ENCODE assay signal across 14 cellular contexts in the genomic region with DNA sequence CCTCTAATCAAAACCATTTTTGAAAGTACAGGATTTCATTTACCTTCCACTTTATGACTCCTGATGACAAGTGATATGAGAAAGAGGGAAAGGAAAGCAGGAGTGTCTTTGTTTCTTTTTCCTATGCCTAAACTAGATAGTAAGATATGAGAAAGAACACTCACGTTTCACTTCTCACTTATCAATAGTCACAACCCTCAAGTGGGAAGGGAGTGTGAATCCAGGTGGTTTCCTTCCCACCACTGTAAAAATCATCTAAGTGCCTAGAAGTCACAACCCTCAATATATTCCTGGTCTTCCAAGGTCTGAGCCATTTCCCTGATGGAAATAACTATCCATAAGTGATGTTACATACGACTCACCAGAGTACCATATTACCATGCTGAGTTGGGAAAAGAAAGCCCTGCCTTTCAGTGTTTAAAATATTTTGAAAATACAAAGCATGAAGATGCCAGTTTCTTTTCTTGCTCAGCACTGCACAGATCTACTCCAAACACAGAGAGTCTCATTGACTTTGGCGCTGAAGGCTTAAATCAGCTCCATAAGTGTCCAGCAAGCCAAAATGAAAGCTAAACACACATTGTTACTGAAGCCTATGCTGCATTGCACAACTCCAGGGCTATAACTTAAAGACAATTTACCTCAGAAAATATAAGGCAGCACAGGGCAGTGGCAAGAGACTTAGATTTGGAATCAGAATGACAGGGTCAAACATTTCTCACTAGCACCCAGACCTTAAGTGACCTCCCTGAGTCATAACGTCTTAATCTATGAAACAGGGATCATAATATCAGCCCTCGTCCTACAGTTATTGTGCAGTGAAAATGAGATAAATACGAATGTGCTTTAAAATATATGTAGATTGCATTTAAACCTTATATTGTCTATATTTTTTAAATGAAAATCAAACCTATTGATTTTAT.
DNase-seq lines count a peak whose midpoint lies in the region; ATAC-seq, FAIRE-seq and TF ChIP-seq lines count a peak whose summit lies in the region.
"Had no signal": no experiment of that assay in that cellular context is flagged by ENCODE, and none has a peak within 500 bp of the region (broad histone marks: within the 10 kb centered on the region; RNA-seq: fewer than 3 reads in every experiment).

No MANE protein-coding gene starts in this region.

- H2AFZ ChIP-seq in OCI-LY3 (ENCODE audit: low read depth, low read length) (no peak overlapping the region), H1 (ENCODE audit: low read length) (no peak overlapping the region)
- H2AFZ ChIP-seq: hepatocyte had no signal

- H3K79me1 ChIP-seq in H1 (ENCODE audit: low read depth, low read length), result no peaks in the 10 kb centered on the region

- no peak overlapping the region for H2AK5ac ChIP-seq in H1 (ENCODE audit: low read depth, low read length)

- peak overlapping the region; percentile 22 for H3K4me2 ChIP-seq in OCI-LY3 (ENCODE audit: low read length)
- H3K4me2 ChIP-seq in H1 (ENCODE audit: insufficient read depth in 1 of 2, low read depth in 2 of 2, low read length in 2 of 2), result no peak overlapping the region
- H3K4me2 ChIP-seq: hepatocyte had no signal

- no peak overlapping the region for H3K4ac ChIP-seq in H1 (replicated peaks; ENCODE audit: insufficient read length, low read depth, low read length)

- H3K4me1 ChIP-seq in HUES64 (ENCODE audit: insufficient read depth, low read length) (peaks cover 13% of the 10 kb centered on the region), OCI-LY3 (ENCODE audit: low read length) (peaks cover 11% of the 10 kb centered on the region), H1 (replicated peaks in 1 of 4; ENCODE audit: control insufficient read depth in 3 of 4, insufficient read depth in 4 of 4, low read length in 3 of 4) (peaks cover 0 to 3% (median 0%) of the 10 kb centered on the region in 4 experiments; a peak in 1 of 7 replicates), pancreas (peaks cover 0 to 3% (median 0%) of the 10 kb centered on the region in 3 donors), testis (no peaks in the 10 kb centered on the region)

- H4K91ac ChIP-seq in H1 (replicated peaks; ENCODE audit: insufficient read length, low read length), result no peak overlapping the region

- H2BK120ac ChIP-seq in H1 (replicated peaks; ENCODE audit: low read depth, low read length), result no peak overlapping the region

- H4K20me1 ChIP-seq in OCI-LY3 (ENCODE audit: insufficient read depth, low read length) (no peaks in the 10 kb centered on the region), H1 (replicated peaks in 1 of 2; ENCODE audit: control insufficient read depth in 1 of 2, insufficient read depth in 2 of 2, low read length in 2 of 2) (peaks cover 0 to 5% of the 10 kb centered on the region in 2 experiments)

- H2BK5ac ChIP-seq in H1 (ENCODE audit: low read depth, low read length), result no peak overlapping the region

- no peak for TF ChIP-seq RAD21 in H1 (IDR thresholded peaks at IDR 0.05 in 1 of 2, conservative IDR thresholded peaks at IDR 0.05 in 1 of 2; ENCODE audit: low read depth in 2 of 2, low read length in 2 of 2)

- no peak for TF ChIP-seq EP300 in H1 (IDR thresholded peaks at IDR 0.05; ENCODE audit: borderline replicate concordance in 1 of 2, low read depth in 2 of 2, low read length in 2 of 2)

- no peak overlapping the region for H3K56ac ChIP-seq in H1 (replicated peaks; ENCODE audit: insufficient read length, low read depth, low read length)

- H3K27me3 ChIP-seq in HUES64 (ENCODE audit: insufficient read depth, low read length), result no peaks in the 10 kb centered on the region
- no peaks in the 10 kb centered on the region for H3K27me3 ChIP-seq in OCI-LY3 (ENCODE audit: low read depth, low read length)
- no peaks in the 10 kb centered on the region for H3K27me3 ChIP-seq in H1 (replicated peaks in 1 of 4; ENCODE audit: control insufficient read depth in 3 of 4, extremely low read depth in 1 of 4, insufficient read depth in 3 of 4, low read length in 3 of 4)
- H3K27me3 ChIP-seq in pancreas, result no peaks in the 10 kb centered on the region
- no peaks in the 10 kb centered on the region for H3K27me3 ChIP-seq in testis
- H3K27me3 ChIP-seq: hepatocyte had no signal

- POLR2A ChIA-PET in H1 (lab: Charles Lee; ENCODE audit: partially characterized antibody), result interaction anchor here (2.6 to 3.7 kb wide), 2 partner anchors 38 to 45 kb away, joined by 6 to 12 read pairs; no protein-coding TSS in a partner anchor

- H3K9ac ChIP-seq in HUES64 (ENCODE audit: low read depth, low read length) (no peak overlapping the region), OCI-LY3 (ENCODE audit: low read length) (no peak overlapping the region), H1 (replicated peaks in 1 of 4; ENCODE audit: extremely low read depth in 1 of 4, low read depth in 3 of 4, low read length in 3 of 4) (no peak overlapping the region)

- WGBS in HUES64, result 98% methylated on average over 4 of the region's 6 CpGs
- 92% methylated on average over 6 of the region's 6 CpGs; no CpG with 5 or more reads in 1 of the 2 experiments for WGBS in H1 (ENCODE audit: extremely low coverage in 1 of 2, insufficient coverage in 1 of 2, insufficient read length in 1 of 2, insufficient replicate concordance in 2 of 2, low coverage in 1 of 2, low lambda C conversion rate in 2 of 2, missing lambda C conversion rate in 1 of 2), 2 experiments
- WGBS in pancreas, 2 donors, result 36 to 40% methylated on average over 6 of the region's 6 CpGs
- 76 to 79% methylated on average over 6 of the region's 6 CpGs for WGBS in testis, 2 donors

- H4K5ac ChIP-seq in H1 (ENCODE audit: insufficient read length, low read depth, low read length), result no peak overlapping the region

- DNase-seq in H1 (ENCODE audit: low read depth in 1 of 2, low spot score in 2 of 2), result no peak
- no peak for DNase-seq in pancreas
- no peak for DNase-seq in NCI-H1092 treated with DMSO at 0.1 percent for 48 hours (lab: John Stamatoyannopoulos, UW)
- DNase-seq in testis, result no peak
- DNase-seq: activated CD4-positive, alpha-beta T cell treated with anti-CD3 and anti-CD28 coated beads for 36 hours; NCI-H1694 treated with DMSO at 0.1 percent for 48 hours; NCI-H446; nucleus accumbens; RPMI8226 had no signal

- H3K36me3 ChIP-seq in HUES64 (ENCODE audit: insufficient read depth, low read length), result no peaks in the 10 kb centered on the region
- no peaks in the 10 kb centered on the region for H3K36me3 ChIP-seq in OCI-LY3 (replicated peaks; ENCODE audit: low read depth, low read length)
- no peaks in the 10 kb centered on the region for H3K36me3 ChIP-seq in H1 (ENCODE audit: control insufficient read depth in 2 of 4, insufficient read depth in 4 of 4, low read length in 3 of 4)
- no peaks in the 10 kb centered on the region for H3K36me3 ChIP-seq in pancreas
- H3K36me3 ChIP-seq in testis (ENCODE audit: low read depth, missing control alignments), result no peaks in the 10 kb centered on the region

- no peak for TF ChIP-seq POLR2A in H1 (IDR thresholded peaks at IDR 0.05; ENCODE audit: control extremely low read depth in 1 of 2, low read depth in 2 of 2, low read length in 2 of 2)
- no peak for TF ChIP-seq POLR2A in testis (IDR thresholded peaks at IDR 0.05)

- no peak overlapping the region for H3K23ac ChIP-seq in H1 (ENCODE audit: insufficient read length)

- H3K4me3 ChIP-seq in HUES64 (ENCODE audit: low read length), result no peak overlapping the region
- H3K4me3 ChIP-seq in OCI-LY3 (ENCODE audit: low read length), result no peak overlapping the region
- no peak overlapping the region for H3K4me3 ChIP-seq in H1 (ENCODE audit: extremely low read depth in 1 of 4, insufficient read depth in 2 of 4, low read depth in 3 of 4, low read length in 4 of 4)
- H3K4me3 ChIP-seq in pancreas, result peak overlapping the region in 1 of 4 donors; percentile 3
- H3K4me3 ChIP-seq in testis, result no peak overlapping the region
- H3K4me3 ChIP-seq: hepatocyte had no signal

- no peak overlapping the region for H3K18ac ChIP-seq in H1 (ENCODE audit: extremely low read depth, low read length)

- CTCF ChIA-PET in H1 (lab: Charles Lee; ENCODE audit: partially characterized antibody), result interaction anchor here (0.6 kb wide), 1 partner anchor 498 kb away, joined by 4 read pairs; no protein-coding TSS in a partner anchor

- ATAC-seq in pancreas, result peak; percentile 71 to 89 (median 83)
- ATAC-seq in HG03460 (IDR thresholded peaks at IDR 0.05; ENCODE audit: unreplicated experiment), result no peak
- ATAC-seq: activated CD4-positive, alpha-beta T cell treated with anti-CD3 and anti-CD28 coated beads for 36 hours had no signal

- H3K14ac ChIP-seq in H1 (ENCODE audit: insufficient read length), result no peak overlapping the region

- TF ChIP-seq CTCF in OCI-LY3 (IDR thresholded peaks at IDR 0.05; ENCODE audit: low read depth, low read length) (no peak), H1 (IDR thresholded peaks at IDR 0.05; ENCODE audit: control extremely low read depth in 1 of 3, insufficient read depth in 1 of 3, low read depth in 1 of 3, low read length in 3 of 3) (no peak), pancreas (IDR thresholded peaks at IDR 0.05) (no peak), testis (IDR thresholded peaks at IDR 0.05) (no peak)

- H3K79me2 ChIP-seq in OCI-LY3 (ENCODE audit: low read length), result no peaks in the 10 kb centered on the region
- peaks cover 0 to 92% of the 10 kb centered on the region in 2 experiments; a peak in 2 of 4 replicates for H3K79me2 ChIP-seq in H1 (ENCODE audit: control insufficient read depth in 1 of 2, insufficient read depth in 2 of 2, low read length in 2 of 2)
- H3K79me2 ChIP-seq: hepatocyte had no signal

- no peak overlapping the region for H2BK15ac ChIP-seq in H1 (ENCODE audit: low read length)

- no peak overlapping the region for H2BK12ac ChIP-seq in H1 (ENCODE audit: low read depth, low read length)

- no peak overlapping the region for H2BK20ac ChIP-seq in H1 (ENCODE audit: low read length)

- no peaks in the 10 kb centered on the region for H3K23me2 ChIP-seq in H1 (ENCODE audit: low read depth, low read length)

- H3K9me3 ChIP-seq in HUES64 (ENCODE audit: insufficient read depth, low read depth, low read length), result no peaks in the 10 kb centered on the region
- no peaks in the 10 kb centered on the region for H3K9me3 ChIP-seq in OCI-LY3 (ENCODE audit: insufficient read depth, low read length)
- no peaks in the 10 kb centered on the region for H3K9me3 ChIP-seq in H1 (ENCODE audit: insufficient read depth in 2 of 2, low read depth in 1 of 2, low read length in 1 of 2)
- H3K9me3 ChIP-seq in pancreas, result no peaks in the 10 kb centered on the region
- H3K9me3 ChIP-seq in testis, result no peaks in the 10 kb centered on the region

- intact Hi-C loops in pancreas (cut with DNase I) (no loop called here), testis (cut with DNase I; ENCODE audit: low total_unique reads) (no loop called here)

- FAIRE-seq in H1 (lab: Jason Lieb, UNC) (no peak), pancreas (lab: Jason Lieb, UNC) (no peak)
- FAIRE-seq: astrocyte had no signal

- no peak overlapping the region for H4K8ac ChIP-seq in H1 (ENCODE audit: extremely low read depth, insufficient read depth, low read length)

- 0 out of 2 replicates have a peak overlapping the region, but pooled peaks have one; percentile 31 for H3K27ac ChIP-seq in HUES64 (ENCODE audit: low read depth, low read length)
- no peak overlapping the region for H3K27ac ChIP-seq in OCI-LY3 (ENCODE audit: low read length)
- no peak overlapping the region for H3K27ac ChIP-seq in H1 (ENCODE audit: low read depth, low read length)
- no peak overlapping the region for H3K27ac ChIP-seq in pancreas
- H3K27ac ChIP-seq in testis, result no peak overlapping the region
- H3K27ac ChIP-seq: hepatocyte had no signal

TF ChIP-seq in H1, 55 proteins besides CTCF, POLR2A, EP300 and RAD21 (continues in another document):
- TF ChIP-seq ASH2L (IDR thresholded peaks at IDR 0.05; ENCODE audit: low read length), result no peak
